ENCODE assay signal across 22 cellular contexts in the genomic region with DNA sequence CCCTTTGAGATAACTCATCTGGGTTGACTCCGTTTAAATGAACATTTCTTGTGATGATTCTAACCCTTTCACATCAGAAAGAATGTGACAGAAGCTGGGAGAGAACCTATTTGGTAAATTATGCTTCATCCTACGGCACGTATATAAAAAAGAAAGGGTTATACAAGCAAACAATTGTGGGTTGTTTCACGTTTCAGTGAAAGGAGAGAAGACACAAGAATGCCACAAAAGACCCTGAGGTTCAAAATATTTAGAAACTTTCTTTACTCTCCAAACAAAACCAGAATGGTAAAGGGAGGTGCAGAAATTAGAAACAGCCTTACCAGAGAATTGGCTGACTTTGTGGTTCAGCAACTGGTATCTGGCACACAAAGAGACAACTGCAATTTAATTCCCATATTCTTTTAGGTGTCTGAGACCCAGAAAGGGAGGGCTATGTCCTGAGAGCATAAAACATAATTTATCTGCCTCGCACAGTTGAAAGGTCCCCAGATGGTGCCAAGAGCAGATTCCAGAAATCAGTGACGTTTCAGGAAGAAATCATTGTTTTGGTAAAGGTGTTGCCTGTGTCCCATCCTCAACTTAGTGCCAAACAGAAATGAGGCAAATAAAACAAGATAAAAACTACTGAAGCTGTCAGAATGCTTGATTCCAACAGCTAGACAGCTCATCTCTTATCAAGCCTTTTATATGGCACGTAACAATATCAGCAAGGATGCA.
"Had no signal": no experiment of that assay in that cellular context is flagged by ENCODE, and none has a peak within 500 bp of the region (broad histone marks: within the 10 kb centered on the region; RNA-seq: fewer than 3 reads in every experiment).

No MANE protein-coding gene starts in this region.

- DNase-seq: nephron progenitor cell; occipital lobe; ovary; psoas muscle; right cardiac atrium; right lobe of liver; sigmoid colon; small intestine; stimulated activated CD4-positive, alpha-beta T cell treated with anti-CD3 and anti-CD28 coated beads, Interleukin-15, amount 100 ng/mL, for 24 hours; stimulated activated CD4-positive, alpha-beta T cell treated with anti-CD3 and anti-CD28 coated beads, Interleukin-2, amount 100 ng/mL, for 24 hours; stimulated activated CD4-positive, alpha-beta T cell treated with anti-CD3 and anti-CD28 coated beads, Interleukin-2, amount 100 ng/mL, for 48 hours; stimulated activated CD4-positive, alpha-beta T cell treated with anti-CD3 and anti-CD28 coated beads, Interleukin-4, amount 100 ng/mL, for 24 hours; stimulated activated naive B cell treated with anti-CD40 and anti-IgM and Interleukin-4, amounts not matched to agents 10 μg/mL and 1 μg/mL and 100 μg/mL, for 72 hours; stimulated activated naive CD4-positive, alpha-beta T cell treated with Interleukin-2 at 50 U/mL for 16 hours; stomach; trophoblast cell; upper lobe of left lung had no signal

- H3K4me3 ChIP-seq: ovary, psoas muscle, right lobe of liver, sigmoid colon, stomach, thoracic aorta, thyroid gland, tibial nerve, upper lobe of left lung, vagina had no signal

- H3K9me3 ChIP-seq: neutrophil, ovary, psoas muscle, right lobe of liver, sigmoid colon, stomach, thoracic aorta, thyroid gland, tibial nerve, upper lobe of left lung, vagina had no signal

- H3K36me3 ChIP-seq: neutrophil, ovary, right lobe of liver, sigmoid colon, stomach, thoracic aorta, thyroid gland, tibial nerve, upper lobe of left lung, vagina had no signal

- H3K27me3 ChIP-seq: neutrophil, ovary, right lobe of liver, sigmoid colon, stomach, thyroid gland, tibial nerve, upper lobe of left lung, vagina had no signal
